9 cellular contexts compared by ENCODE assay signal in genomic region chr12:70049596-70050360, GRCh38.
DNase-seq lines count a peak whose midpoint lies in the region; ATAC-seq and TF ChIP-seq lines count a peak whose summit lies in the region.
"Had no signal": no experiment of that assay in that cellular context is flagged by ENCODE, and none has a peak within 500 bp of the region (broad histone marks: within the 10 kb centered on the region; RNA-seq: fewer than 3 reads in every experiment).

No MANE protein-coding gene starts in this region.

- H3F3A ChIP-seq in smooth muscle cell (ENCODE audit: low read depth) = no peaks in the 10 kb centered on the region

- no peaks in the 10 kb centered on the region for H3K27me3 ChIP-seq in smooth muscle cell (ENCODE audit: low read depth)
- H3K27me3 ChIP-seq: SJSA1 had no signal

- ATAC-seq in HG03060 (IDR thresholded peaks at IDR 0.05; ENCODE audit: low read depth, unreplicated experiment) (peak; percentile 94), T-cell (replicated peaks in 1 of 4) (peak; percentile 36 to 80 (median 58))

- H3K79me2 ChIP-seq in smooth muscle cell (ENCODE audit: low read depth) = no peaks in the 10 kb centered on the region

- DNase-seq in activated CD8-positive, alpha-beta memory T cell treated with anti-CD3 and anti-CD28 coated beads for 4 hours (ENCODE audit: low read depth in 2 of 2) = peak; percentile 12 to 13
- no peak for DNase-seq in activated CD8-positive, alpha-beta memory T cell treated with anti-CD3 and anti-CD28 coated beads, Interleukin-2, amount 50 U/mL, for 4 hours
- peak in 24 of 34 experiments; percentile 0 to 52 (median 26) for DNase-seq in T-cell
- no peak for DNase-seq in smooth muscle cell (lab: John Stamatoyannopoulos, UW; ENCODE audit: unreplicated experiment)
- no peak for DNase-seq in lower leg skin (ENCODE audit: low spot score in 2 of 2)
- no peak for DNase-seq in NCI-H1105 treated with DMSO at 0.1 percent for 48 hours (lab: John Stamatoyannopoulos, UW)
- no peak for DNase-seq in cerebellum (ENCODE audit: low spot score)

- H3K27ac ChIP-seq in smooth muscle cell (ENCODE audit: low read depth) = peak overlapping the region; percentile 53
- H3K27ac ChIP-seq: SJSA1 had no signal

- no peaks in the 10 kb centered on the region for H3K4me1 ChIP-seq in smooth muscle cell (ENCODE audit: low read depth)
- H3K4me1 ChIP-seq: SJSA1 had no signal

- H3K36me3 ChIP-seq in smooth muscle cell (ENCODE audit: low read depth) = no peaks in the 10 kb centered on the region
- H3K36me3 ChIP-seq: SJSA1 had no signal

- no peaks in the 10 kb centered on the region for H3K9me3 ChIP-seq in smooth muscle cell (replicated peaks; ENCODE audit: low read depth)
- H3K9me3 ChIP-seq: SJSA1 had no signal

- H3K9ac ChIP-seq in smooth muscle cell (ENCODE audit: low read depth) = no peak overlapping the region

- CTCF ChIA-PET in T-cell (lab: Charles Lee) = interaction anchor here in 1 of 2 donors (0.5 kb wide), 1 partner anchor 9 kb away, joined by 4 read pairs; no protein-coding TSS in a partner anchor

- intact Hi-C loops in lower leg skin (cut with DNase I; ENCODE audit: low total_unique reads) = no loop called here

- TF ChIP-seq CTCF in smooth muscle cell (IDR thresholded peaks at IDR 0.05; ENCODE audit: borderline replicate concordance, insufficient read depth, poor library complexity, severe bottlenecking) (no peak), lower leg skin (IDR thresholded peaks at IDR 0.05) (no peak)

- H3K4me2 ChIP-seq in smooth muscle cell = no peak overlapping the region

- H3K36me3 Mint-ChIP-seq in T-cell = no peaks in the 10 kb centered on the region

- H3K27me3 Mint-ChIP-seq in T-cell = peaks cover 1 to 19% of the 10 kb centered on the region in 2 donors

- peaks cover 0 to 8% (median 0%) of the 10 kb centered on the region in 3 donors for H3K4me1 Mint-ChIP-seq in T-cell

- POLR2A ChIA-PET in T-cell (lab: Charles Lee) = no interaction called here

- H3K9me3 Mint-ChIP-seq in T-cell = no peaks in the 10 kb centered on the region

- no peaks in the 10 kb centered on the region for H4K20me1 ChIP-seq in smooth muscle cell (ENCODE audit: low read depth)

- H3K4me3 Mint-ChIP-seq in T-cell = no peak overlapping the region

- no peak overlapping the region for H3K27ac Mint-ChIP-seq in T-cell

- H3K4me3 ChIP-seq in smooth muscle cell (no peak overlapping the region), lower leg skin (ENCODE audit: low read depth, poor library complexity, severe bottlenecking) (no peak overlapping the region)
- H3K4me3 ChIP-seq: SJSA1 had no signal

- WGBS in smooth muscle cell (ENCODE audit: low lambda C conversion rate) = 69% methylated on average over 5 of the region's 5 CpGs
- 67 to 69% methylated on average over 5 of the region's 5 CpGs for WGBS in lower leg skin, 2 donors

- no peak for TF ChIP-seq POLR2A in lower leg skin (IDR thresholded peaks at IDR 0.05)

- H2AFZ ChIP-seq in smooth muscle cell (ENCODE audit: low read depth) = no peak overlapping the region

Comparison
In these comparisons a context has a peak if more than half of its experiments do, and no peak if none do; other contexts are left out.
1. DNase-seq: peak in activated CD8-positive, alpha-beta memory T cell treated with anti-CD3 and anti-CD28 coated beads for 4 hours (2 of 2) and T-cell (24 of 34); none in activated CD8-positive, alpha-beta memory T cell treated with anti-CD3 and anti-CD28 coated beads, Interleukin-2, amount 50 U/mL, for 4 hours (single experiment), smooth muscle cell (single experiment), lower leg skin (0 of 2), NCI-H1105 treated with DMSO at 0.1 percent for 48 hours (single experiment) and cerebellum (single experiment).